Comparison of ENCODE assay signal across 8 cellular contexts in genomic region chr1:18955116-18955441, GRCh38. TPM values are rescaled to one million over a fixed set of nuclear protein-coding genes. Genes with fewer than 3 reads are reported as not detected.
A peak's percentile ranks its signal among the peaks of the same experiment; 100 is the strongest.
DNase-seq lines count a peak whose midpoint lies in the region; ATAC-seq and FAIRE-seq lines count a peak whose summit lies in the region.

No MANE protein-coding gene starts in this region.

- peak overlapping the region; percentile 56 to 77 (median 61) for H3K9ac ChIP-seq in skeletal muscle tissue (ENCODE audit: low read depth in 1 of 3, low read length in 3 of 3)

- POLR2A ChIA-PET in activated CD4-positive, alpha-beta memory T cell treated with anti-CD3 and anti-CD28 coated beads for 36 hours (lab: Charles Lee): interaction anchor here (0.8 to 9.3 kb wide), 5 partner anchors 10 to 48 kb away, joined by 3 to 225 read pairs (median 4); no protein-coding TSS in a partner anchor

- peaks cover 2% of the 10 kb centered on the region for H3K27me3 Mint-ChIP-seq in activated CD4-positive, alpha-beta memory T cell treated with anti-CD3 and anti-CD28 coated beads for 36 hours

- H3K36me3 ChIP-seq in skeletal muscle tissue (ENCODE audit: control insufficient read depth in 3 of 3, insufficient read depth in 3 of 3, low read length in 3 of 3): no peaks in the 10 kb centered on the region

- H3K9me3 ChIP-seq in right cardiac atrium (ENCODE audit: control insufficient read depth, low read length) (no peaks in the 10 kb centered on the region), skeletal muscle tissue (ENCODE audit: control insufficient read depth in 3 of 3, low read length in 3 of 3) (no peaks in the 10 kb centered on the region)

- ATAC-seq in right cardiac atrium (no peak), HG03469 (IDR thresholded peaks at IDR 0.05; ENCODE audit: unreplicated experiment) (no peak), GM19035 (IDR thresholded peaks at IDR 0.05; ENCODE audit: unreplicated experiment) (no peak), HG03565 (IDR thresholded peaks at IDR 0.05; ENCODE audit: unreplicated experiment) (no peak)

- WGBS in right cardiac atrium: 29% methylated on average over 6 of the region's 6 CpGs

- FAIRE-seq in GM18507 (lab: Jason Lieb, UNC): peak; percentile 26

- DNase-seq in GM18507 (ENCODE audit: extremely low spot score, insufficient read length, low read depth): no peak
- no peak for DNase-seq in activated CD4-positive, alpha-beta memory T cell treated with anti-CD3 and anti-CD28 coated beads for 36 hours
- no peak for DNase-seq in right cardiac atrium
- DNase-seq in NCI-H2171 (lab: John Stamatoyannopoulos, UW): no peak

- H3K4me1 ChIP-seq in right cardiac atrium (ENCODE audit: control insufficient read depth, insufficient read depth, low read length): peaks cover 8% of the 10 kb centered on the region
- H3K4me1 ChIP-seq in skeletal muscle tissue (ENCODE audit: control insufficient read depth in 3 of 3, insufficient read depth in 3 of 3, low read length in 3 of 3): peaks cover 40 to 47% (median 42%) of the 10 kb centered on the region in 3 donors

- H3K36me3 Mint-ChIP-seq in activated CD4-positive, alpha-beta memory T cell treated with anti-CD3 and anti-CD28 coated beads for 36 hours: peaks cover 29% of the 10 kb centered on the region

- H3K4me3 ChIP-seq in right cardiac atrium (ENCODE audit: low read length) (peak overlapping the region; percentile 86), skeletal muscle tissue (ENCODE audit: low read length in 3 of 3) (peak overlapping the region; percentile 74 to 80 (median 76))

- H3K27ac Mint-ChIP-seq in activated CD4-positive, alpha-beta memory T cell treated with anti-CD3 and anti-CD28 coated beads for 36 hours: peak overlapping the region; percentile 61

- no peak overlapping the region for H3K27ac ChIP-seq in right cardiac atrium (ENCODE audit: low read length)
- H3K27ac ChIP-seq in skeletal muscle tissue (ENCODE audit: low read depth, low read length): peak overlapping the region; percentile 61

- peaks cover 57% of the 10 kb centered on the region for H3K4me1 Mint-ChIP-seq in activated CD4-positive, alpha-beta memory T cell treated with anti-CD3 and anti-CD28 coated beads for 36 hours (ENCODE audit: low read depth)

- no peaks in the 10 kb centered on the region for H3K9me3 Mint-ChIP-seq in activated CD4-positive, alpha-beta memory T cell treated with anti-CD3 and anti-CD28 coated beads for 36 hours

- H3K27me3 ChIP-seq in right cardiac atrium (ENCODE audit: control insufficient read depth, insufficient read depth) (no peaks in the 10 kb centered on the region), skeletal muscle tissue (ENCODE audit: control insufficient read depth in 3 of 3, insufficient read depth in 3 of 3, low read length in 3 of 3) (peaks cover 0 to 3% (median 0%) of the 10 kb centered on the region in 3 donors)

- CTCF ChIA-PET in activated CD4-positive, alpha-beta memory T cell treated with anti-CD3 and anti-CD28 coated beads for 36 hours (lab: Charles Lee): interaction anchor here (1.3 to 6.9 kb wide), 7 partner anchors 18 to 120 kb away, joined by 3 to 55 read pairs (median 17); no protein-coding TSS in a partner anchor

- intact Hi-C loops in activated CD4-positive, alpha-beta memory T cell treated with anti-CD3 and anti-CD28 coated beads for 36 hours (cut with micrococcal nuclease): loop anchor here (2.0 to 10.0 kb wide), 2 partner anchors 256 to 530 kb away; partner anchors contain the start of genes CAPZB and UBR4
- intact Hi-C loops in right cardiac atrium (cut with DNase I): loop anchor here in 2 of 4 donors (5.0 kb wide), 1 partner anchor 48 kb away; no protein-coding TSS in a partner anchor

- peak overlapping the region; percentile 84 for H3K4me3 Mint-ChIP-seq in activated CD4-positive, alpha-beta memory T cell treated with anti-CD3 and anti-CD28 coated beads for 36 hours

RNA-seq across cellular contexts. Expression of gene IFFO2, which starts 1.4 kb away (rescaled TPM):
- total RNA-seq in activated CD4-positive, alpha-beta memory T cell treated with anti-CD3 and anti-CD28 coated beads for 36 hours: 10 to 100 TPM; 40.4 to 42.0 TPM
- total RNA-seq in right cardiac atrium (10 to 100 TPM in 1 of 4 donors, 1 to 10 TPM in 3; 6.7 to 12.7 (median 8.1) TPM), skeletal muscle tissue (3.7 TPM)
- 5.0 TPM for polyA plus RNA-seq in right cardiac atrium

RNA-seq across cellular contexts. Expression of gene ALDH4A1, which starts 52.7 kb away (rescaled TPM):
- total RNA-seq in activated CD4-positive, alpha-beta memory T cell treated with anti-CD3 and anti-CD28 coated beads for 36 hours: 1 to 10 TPM; 7.2 to 7.3 TPM
- total RNA-seq in right cardiac atrium (10 to 100 TPM; 22.2 to 35.5 (median 27.1) TPM), skeletal muscle tissue (6.3 TPM)
- 23.6 TPM for polyA plus RNA-seq in right cardiac atrium
